In the genomic region with DNA sequence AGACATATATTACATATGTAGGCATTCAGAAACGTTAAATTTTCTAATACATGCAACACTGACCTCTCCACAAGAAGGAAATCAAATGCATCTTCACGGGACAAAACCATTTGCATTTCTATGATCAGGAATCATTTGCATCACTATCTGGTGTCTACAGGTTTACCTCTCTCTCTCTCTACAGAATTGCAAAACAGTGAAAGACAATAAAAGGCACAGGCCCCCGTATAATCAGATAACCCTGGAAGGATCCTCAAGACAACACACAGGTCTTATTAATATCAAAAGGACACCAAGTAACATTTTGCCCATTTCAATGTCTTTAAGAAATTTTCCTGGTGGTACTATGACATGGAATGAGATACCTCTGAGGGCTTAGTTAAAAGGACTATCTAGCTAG, we compare ENCODE assay signal across 8 cellular contexts.
"Had no signal": no experiment of that assay in that cellular context is flagged by ENCODE, and none has a peak within 500 bp of the region (broad histone marks: within the 10 kb centered on the region; RNA-seq: fewer than 3 reads in every experiment).

No MANE protein-coding gene starts in this region.

- ATAC-seq: GM12878 had no signal

- H3K4me3 ChIP-seq: GM12878 had no signal

- DNase-seq: GDM1, GF-D8 had no signal

- FAIRE-seq: G401.6, GM12878, GM12891, GM12892, GM18507, GM19239 had no signal
